In genomic region chr1:182366596-182366995, GRCh38 we compare ENCODE assay signal across 21 cellular contexts. TPM values are rescaled to one million over a fixed set of nuclear protein-coding genes. Genes with fewer than 3 reads are reported as not detected.
DNase-seq lines count a peak whose midpoint lies in the region; ATAC-seq, FAIRE-seq and TF ChIP-seq lines count a peak whose summit lies in the region.
"Had no signal": no experiment of that assay in that cellular context is flagged by ENCODE, and none has a peak within 500 bp of the region (broad histone marks: within the 10 kb centered on the region; RNA-seq: fewer than 3 reads in every experiment).

No MANE protein-coding gene starts in this region.

- CTCF ChIA-PET in HepG2 (lab: Yijun Ruan, JAX; ENCODE audit: low intra/inter-chr PET ratio, low total read pairs) (no interaction called here), K562 (lab: Yijun Ruan, JAX; ENCODE audit: low intra/inter-chr PET ratio) (no interaction called here)

- no peak for FAIRE-seq in HepG2 (lab: Jason Lieb, UNC)
- no peak for FAIRE-seq in K562 (lab: Jason Lieb, UNC)
- FAIRE-seq: A204.1, D721Med, GM12892, GM18507 had no signal

- H2AFZ ChIP-seq in HepG2 (ENCODE audit: low read length) (no peak overlapping the region), K562 (ENCODE audit: low read depth, low read length) (no peak overlapping the region)

- H4K20me1 ChIP-seq in HepG2 (ENCODE audit: insufficient read depth, low read length) (no peaks in the 10 kb centered on the region), K562 (replicated peaks; ENCODE audit: control insufficient read depth, insufficient read depth, low read length) (no peaks in the 10 kb centered on the region)

- peaks cover 0 to 18% of the 10 kb centered on the region in 2 experiments; a peak in 1 of 5 replicates for H3K27me3 ChIP-seq in HepG2 (ENCODE audit: control insufficient read depth in 1 of 2, insufficient read depth in 2 of 2, low read length in 2 of 2)
- no peaks in the 10 kb centered on the region for H3K27me3 ChIP-seq in right lobe of liver
- no peaks in the 10 kb centered on the region for H3K27me3 ChIP-seq in K562 (ENCODE audit: control insufficient read depth in 2 of 2, insufficient read depth in 2 of 2, low read length in 2 of 2)
- no peaks in the 10 kb centered on the region for H3K27me3 ChIP-seq in spleen (replicated peaks in 1 of 7)

- H3K36me3 ChIP-seq in HepG2 (replicated peaks in 1 of 2; ENCODE audit: control insufficient read depth in 1 of 2, insufficient read depth in 2 of 2, low read length in 2 of 2) (no peaks in the 10 kb centered on the region), right lobe of liver (no peaks in the 10 kb centered on the region), K562 (ENCODE audit: control insufficient read depth, insufficient read depth, low read length) (no peaks in the 10 kb centered on the region), spleen (no peaks in the 10 kb centered on the region)

- no peaks in the 10 kb centered on the region for H3K79me2 ChIP-seq in HepG2 (ENCODE audit: insufficient read depth, low read length)
- no peaks in the 10 kb centered on the region for H3K79me2 ChIP-seq in K562 (ENCODE audit: control insufficient read depth, insufficient read depth, low read length)

- H3K4me2 ChIP-seq in HepG2 (ENCODE audit: low read depth, low read length) (no peak overlapping the region), K562 (ENCODE audit: insufficient read depth, low read length) (no peak overlapping the region)

- TF ChIP-seq CTCF in HepG2 (CRISPR knock-in tag; IDR thresholded peaks at IDR 0.05): no peak
- no peak for TF ChIP-seq CTCF in right lobe of liver (IDR thresholded peaks at IDR 0.05)
- TF ChIP-seq CTCF in K562 (IDR thresholded peaks at IDR 0.05 in 2 of 3, conservative IDR thresholded peaks at IDR 0.05 in 1 of 3; ENCODE audit: insufficient read depth in 2 of 3, low read depth in 1 of 3, low read length in 3 of 3): no peak
- no peak for TF ChIP-seq CTCF in spleen (IDR thresholded peaks at IDR 0.05 in 8 of 11, conservative IDR thresholded peaks at IDR 0.05 in 3 of 11)

- H3K4me3 ChIP-seq in HepG2 (replicated peaks in 1 of 3; ENCODE audit: insufficient read depth in 1 of 3, low read depth in 2 of 3, low read length in 3 of 3) (no peak overlapping the region), right lobe of liver (no peak overlapping the region), K562 (no peak overlapping the region), spleen (no peak overlapping the region)

- DNase-seq in HepG2 (ENCODE audit: low spot score): no peak
- DNase-seq in right lobe of liver: no peak
- peak; percentile 46 for DNase-seq in M059J (ENCODE audit: low read depth)
- no peak for DNase-seq in K562 (ENCODE audit: extremely low read depth in 1 of 4, low spot score in 3 of 4)
- no peak for DNase-seq in spleen
- no peak for DNase-seq in Kasumi-1 (lab: John Stamatoyannopoulos, UW)
- DNase-seq in G401 (ENCODE audit: low spot score): no peak
- DNase-seq: ACHN; AML-193; Caco-2; CD4-positive, alpha-beta T cell; GDM1; GOT3; H7 had no signal

- no peak overlapping the region for H3K27ac ChIP-seq in HepG2 (ENCODE audit: extremely low read length, insufficient read depth, low read length)
- no peak overlapping the region for H3K27ac ChIP-seq in right lobe of liver
- no peak overlapping the region for H3K27ac ChIP-seq in K562 (ENCODE audit: extremely low read depth, low read depth, low read length)
- H3K27ac ChIP-seq in spleen: no peak overlapping the region
- H3K27ac ChIP-seq: C4-2B had no signal

- TF ChIP-seq POLR2A in HepG2 (IDR thresholded peaks at IDR 0.05; ENCODE audit: insufficient read depth in 1 of 2, low read depth in 2 of 2, low read length in 2 of 2) (no peak), right lobe of liver (IDR thresholded peaks at IDR 0.05) (no peak), K562 (conservative IDR thresholded peaks at IDR 0.05) (no peak), spleen (IDR thresholded peaks at IDR 0.05) (no peak)

- TF ChIP-seq EP300 in HepG2 (IDR thresholded peaks at IDR 0.05; ENCODE audit: low read depth in 2 of 2, low read length in 2 of 2) (no peak), HepG2 (CRISPR knock-in tag; IDR thresholded peaks at IDR 0.05; ENCODE audit: borderline replicate concordance) (no peak), K562 (IDR thresholded peaks at IDR 0.05; ENCODE audit: low read length) (no peak)

- ATAC-seq in HepG2: no peak
- ATAC-seq in right lobe of liver: no peak
- no peak for ATAC-seq in K562
- ATAC-seq: HCT116 had no signal

- in situ Hi-C loops in HepG2 (cut with HindIII; ENCODE audit: extremely low pct_ligation_motif_present, low pct_unique_long_range_greater_than_20kb): no loop called here
- in situ Hi-C loops in K562 (cut with MboI): no loop called here
- in situ Hi-C loops in G401 (cut with HindIII; ENCODE audit: low sequenced_read_pairs): no loop called here

- POLR2A ChIA-PET in HepG2 (lab: Yijun Ruan, JAX) (no interaction called here), K562 (lab: Yijun Ruan, JAX) (interaction anchor here (1.0 to 2.1 kb wide), 5 partner anchors 11 to 23 kb away, joined by 3 to 7 read pairs (median 5); no protein-coding TSS in a partner anchor)

- H3K9me3 ChIP-seq in HepG2 (ENCODE audit: low read length): no peaks in the 10 kb centered on the region
- no peaks in the 10 kb centered on the region for H3K9me3 ChIP-seq in right lobe of liver
- no peaks in the 10 kb centered on the region for H3K9me3 ChIP-seq in K562 (replicated peaks; ENCODE audit: control insufficient read depth, insufficient read depth, low read depth, low read length)
- no peaks in the 10 kb centered on the region for H3K9me3 ChIP-seq in spleen
- H3K9me3 ChIP-seq: Caco-2 had no signal

- H3K9ac ChIP-seq in HepG2 (ENCODE audit: insufficient read depth, low read depth, low read length) (no peak overlapping the region), K562 (ENCODE audit: insufficient read depth in 1 of 2, low read depth in 2 of 2, low read length in 2 of 2) (no peak overlapping the region)

- intact Hi-C loops in HepG2 (cut with micrococcal nuclease; ENCODE audit: unreplicated experiment) (no loop called here), right lobe of liver (cut with DNase I) (no loop called here), K562 (cut with micrococcal nuclease) (no loop called here), spleen (cut with DNase I; ENCODE audit: low total_unique reads) (no loop called here)

- BruUV-seq in HepG2 (replicated peaks; lab: Mats Ljungman, UMichigan) (no TSS peak), K562 (replicated peaks; lab: Mats Ljungman, UMichigan) (no TSS peak)

- peaks cover 11% of the 10 kb centered on the region for H3K4me1 ChIP-seq in HepG2 (ENCODE audit: insufficient read depth, low read length)
- H3K4me1 ChIP-seq in right lobe of liver: no peaks in the 10 kb centered on the region
- H3K4me1 ChIP-seq in K562 (replicated peaks in 1 of 2; ENCODE audit: control insufficient read depth in 2 of 2, insufficient read depth in 2 of 2, low read length in 2 of 2): peaks cover 5 to 20% of the 10 kb centered on the region in 2 experiments; a peak in 4 of 5 replicates
- H3K4me1 ChIP-seq in spleen: peaks cover 0 to 9% (median 0%) of the 10 kb centered on the region in 6 donors
- H3K4me1 ChIP-seq: Caco-2 had no signal

- TF ChIP-seq RAD21 in HepG2 (CRISPR knock-in tag; IDR thresholded peaks at IDR 0.05) (no peak), K562 (CRISPR knock-in tag; conservative IDR thresholded peaks at IDR 0.05 in 1 of 2, IDR thresholded peaks at IDR 0.05 in 1 of 2) (no peak)

- H3K9me1 ChIP-seq in K562 (ENCODE audit: control insufficient read depth, insufficient read depth, low read length): no peaks in the 10 kb centered on the region

- WGBS in HepG2 (ENCODE audit: low lambda C conversion rate): 16% methylated on average over 2 of the region's 2 CpGs
- WGBS in right lobe of liver (ENCODE audit: insufficient coverage, low coverage, low lambda C conversion rate, missing lambda C conversion rate): 67% methylated on average over 2 of the region's 2 CpGs
- WGBS in K562 (ENCODE audit: insufficient coverage, low coverage, missing lambda C conversion rate): 60% methylated on average over 2 of the region's 2 CpGs
- 69 to 90% (median 83%) methylated on average over 2 of the region's 2 CpGs for WGBS in spleen, 5 donors

RNA-seq across cellular contexts. Expression of gene GLUL, which starts 25.0 kb away (rescaled TPM):
- total RNA-seq in HepG2 (2016; rRNA removed; fragmentation: Illumina TruSeq; extraction: Trizol) (827 and 909 TPM in 2 replicates), right lobe of liver (100 to 1,000 TPM; 184 to 493 (median 389) TPM), K562 (2014; rRNA removed) (1,168 and 1,338 TPM in 2 replicates), K562 (2014; rRNA removed; fragmentation: Illumina TruSeq; extraction: Trizol) (978 and 1,172 TPM in 2 replicates), K562 (2015; rRNA removed; fragmentation: Illumina TruSeq; extraction: Trizol) (1,097 and 1,128 TPM in 2 replicates), K562 (2021) (1,495 and 1,708 TPM in 2 replicates), spleen (1,000 to 10,000 TPM in 5 of 7 donors, 100 to 1,000 TPM in 2; 796 to 2,370 (median 1,733) TPM)
- total RNA-seq in HepG2 (2016; cell fraction: cytosol; rRNA removed; fragmentation: Illumina TruSeq; extraction: Trizol; ENCODE audit: low read depth): 302 and 314 TPM in 2 replicates
- total RNA-seq in HepG2 (2016; cell fraction: insoluble cytoplasmic fraction; rRNA removed; fragmentation: Illumina TruSeq; extraction: Trizol): 827 and 907 TPM in 2 replicates
- total RNA-seq in HepG2 (2016; cell fraction: membrane; rRNA removed; fragmentation: Illumina TruSeq; extraction: Trizol): 525 and 530 TPM in 2 replicates
- 383 and 412 TPM in 2 replicates for total RNA-seq in HepG2 (2016; cell fraction: nucleus; rRNA removed; fragmentation: Illumina TruSeq; extraction: Trizol)
- polyA plus RNA-seq in HepG2 (2011; rRNA removed) (423 and 501 TPM in 2 replicates), K562 (2011; rRNA removed) (1,124 and 1,949 TPM in 2 replicates), K562 (2014; fragmentation: Illumina TruSeq; extraction: Trizol) (1,620 and 1,897 TPM in 2 replicates), K562 (2014; fragmentation: Nextera tagmentation; extraction: Ambion mirVana) (1,000 to 10,000 TPM; 3,526 to 4,222 TPM), K562 (2014; rRNA removed) (1,054 and 1,088 TPM in 2 replicates), spleen (100 to 1,000 TPM; 113 to 352 (median 297) TPM)
- 374 and 406 TPM in 2 replicates for polyA plus RNA-seq in HepG2 (2011; cell fraction: cytosol; rRNA removed)
- 417 and 464 TPM in 2 replicates for polyA plus RNA-seq in HepG2 (2011; cell fraction: nucleus; rRNA removed)
- 601 and 740 TPM in 2 replicates for polyA plus RNA-seq in HepG2 (2012)
- polyA plus RNA-seq in HepG2 (2016; cell fraction: cytosol; fragmentation: Illumina TruSeq; extraction: Trizol; ENCODE audit: low read depth): 207 and 236 TPM in 2 replicates
- 748 and 770 TPM in 2 replicates for polyA plus RNA-seq in HepG2 (2016; cell fraction: insoluble cytoplasmic fraction; fragmentation: Illumina TruSeq; extraction: Trizol; ENCODE audit: low read depth)
- polyA plus RNA-seq in HepG2 (2016; cell fraction: membrane; fragmentation: Illumina TruSeq; extraction: Trizol; ENCODE audit: low read depth): 234 and 236 TPM in 2 replicates
- polyA plus RNA-seq in HepG2 (2016; cell fraction: nucleus; fragmentation: Illumina TruSeq; extraction: Trizol; ENCODE audit: insufficient read depth, low read depth): 513 and 558 TPM in 2 replicates
- 21.3 and 447 TPM in 2 replicates for polyA minus RNA-seq in HepG2 (2011; rRNA and poly(A)+ RNA removed; ENCODE audit: low replicate concordance)
- polyA minus RNA-seq in HepG2 (2011; cell fraction: cytosol; rRNA and poly(A)+ RNA removed): 472 and 515 TPM in 2 replicates
- 168 and 231 TPM in 2 replicates for polyA minus RNA-seq in HepG2 (2011; cell fraction: nucleus; rRNA and poly(A)+ RNA removed)
- total RNA-seq in M059J (2014; rRNA removed; shearing (Covaris generic)): 336 and 390 TPM in 2 replicates
- total RNA-seq in K562 (2011; cell fraction: chromatin; rRNA removed; ENCODE audit: low replicate concordance): 353 and 537 TPM in 2 replicates
- 306 and 377 TPM in 2 replicates for total RNA-seq in K562 (2011; cell fraction: nucleolus; rRNA removed)
- 320 and 329 TPM in 2 replicates for total RNA-seq in K562 (2011; cell fraction: nucleoplasm; rRNA removed)
- polyA plus RNA-seq in K562 (2011; cell fraction: cytosol; rRNA removed): 1,419 and 1,471 TPM in 2 replicates
- polyA plus RNA-seq in K562 (2011; cell fraction: nucleus; rRNA removed): 1,593 and 1,917 TPM in 2 replicates
- 978 and 1,541 TPM in 2 replicates for polyA plus RNA-seq in K562 (2012)
- polyA minus RNA-seq in K562 (2011; rRNA and poly(A)+ RNA removed): 1,787 and 2,204 TPM in 2 replicates
- polyA minus RNA-seq in K562 (2011; cell fraction: cytosol; rRNA and poly(A)+ RNA removed): 1,505 and 2,135 TPM in 2 replicates
- polyA minus RNA-seq in K562 (2011; cell fraction: nucleus; rRNA and poly(A)+ RNA removed): 254 and 603 TPM in 2 replicates
- 862 and 1,000 TPM in 2 replicates for total RNA-seq in G401 (2014; rRNA removed; shearing (Covaris generic))

RNA-seq across cellular contexts. Expression of gene TEDDM1, which starts 33.9 kb away (rescaled TPM):
- total RNA-seq in HepG2 (2016; rRNA removed; fragmentation: Illumina TruSeq; extraction: Trizol): not detected in 2 replicates
- not detected in 2 replicates for total RNA-seq in HepG2 (2016; cell fraction: cytosol; rRNA removed; fragmentation: Illumina TruSeq; extraction: Trizol; ENCODE audit: low read depth)
- not detected in 2 replicates for total RNA-seq in HepG2 (2016; cell fraction: insoluble cytoplasmic fraction; rRNA removed; fragmentation: Illumina TruSeq; extraction: Trizol)
- total RNA-seq in HepG2 (2016; cell fraction: membrane; rRNA removed; fragmentation: Illumina TruSeq; extraction: Trizol): not detected in 2 replicates
- not detected in 2 replicates for total RNA-seq in HepG2 (2016; cell fraction: nucleus; rRNA removed; fragmentation: Illumina TruSeq; extraction: Trizol)
- polyA plus RNA-seq in HepG2 (2011; rRNA removed): not detected in 2 replicates
- not detected in 2 replicates for polyA plus RNA-seq in HepG2 (2011; cell fraction: cytosol; rRNA removed)
- polyA plus RNA-seq in HepG2 (2011; cell fraction: nucleus; rRNA removed): not detected in 2 replicates
- not detected in 2 replicates for polyA plus RNA-seq in HepG2 (2012)
- polyA plus RNA-seq in HepG2 (2016; cell fraction: cytosol; fragmentation: Illumina TruSeq; extraction: Trizol; ENCODE audit: low read depth): not detected in 2 replicates
- not detected in 2 replicates for polyA plus RNA-seq in HepG2 (2016; cell fraction: insoluble cytoplasmic fraction; fragmentation: Illumina TruSeq; extraction: Trizol; ENCODE audit: low read depth)
- not detected in 2 replicates for polyA plus RNA-seq in HepG2 (2016; cell fraction: membrane; fragmentation: Illumina TruSeq; extraction: Trizol; ENCODE audit: low read depth)
- polyA plus RNA-seq in HepG2 (2016; cell fraction: nucleus; fragmentation: Illumina TruSeq; extraction: Trizol; ENCODE audit: insufficient read depth, low read depth): not detected in 2 replicates
- polyA minus RNA-seq in HepG2 (2011; rRNA and poly(A)+ RNA removed; ENCODE audit: low replicate concordance): not detected in 2 replicates
- not detected in 2 replicates for polyA minus RNA-seq in HepG2 (2011; cell fraction: cytosol; rRNA and poly(A)+ RNA removed)
- polyA minus RNA-seq in HepG2 (2011; cell fraction: nucleus; rRNA and poly(A)+ RNA removed): not detected in 2 replicates
- total RNA-seq in right lobe of liver: not detected
- not detected in 2 replicates for total RNA-seq in M059J (2014; rRNA removed; shearing (Covaris generic))
- not detected in 2 replicates for total RNA-seq in K562 (2011; cell fraction: chromatin; rRNA removed; ENCODE audit: low replicate concordance)
- not detected in 2 replicates for total RNA-seq in K562 (2011; cell fraction: nucleolus; rRNA removed)
- not detected in 2 replicates for total RNA-seq in K562 (2011; cell fraction: nucleoplasm; rRNA removed)
- total RNA-seq in K562 (2014; rRNA removed): not detected in 2 replicates
- not detected in 2 replicates for total RNA-seq in K562 (2014; rRNA removed; fragmentation: Illumina TruSeq; extraction: Trizol)
- total RNA-seq in K562 (2015; rRNA removed; fragmentation: Illumina TruSeq; extraction: Trizol): not detected in 2 replicates
- total RNA-seq in K562 (2021): not detected in 2 replicates
- polyA plus RNA-seq in K562 (2011; rRNA removed): not detected in 2 replicates
- polyA plus RNA-seq in K562 (2011; cell fraction: cytosol; rRNA removed): not detected in 2 replicates
- not detected in 2 replicates for polyA plus RNA-seq in K562 (2011; cell fraction: nucleus; rRNA removed)
- 0.10 TPM in 1 of 2 replicates, not detected in the other for polyA plus RNA-seq in K562 (2012)
- not detected in 2 replicates for polyA plus RNA-seq in K562 (2014; fragmentation: Illumina TruSeq; extraction: Trizol)
- not detected for polyA plus RNA-seq in K562 (2014; fragmentation: Nextera tagmentation; extraction: Ambion mirVana)
- polyA plus RNA-seq in K562 (2014; rRNA removed): not detected in 2 replicates
- not detected in 2 replicates for polyA minus RNA-seq in K562 (2011; rRNA and poly(A)+ RNA removed)
- not detected in 2 replicates for polyA minus RNA-seq in K562 (2011; cell fraction: cytosol; rRNA and poly(A)+ RNA removed)
- polyA minus RNA-seq in K562 (2011; cell fraction: nucleus; rRNA and poly(A)+ RNA removed): not detected in 2 replicates
- total RNA-seq in spleen: not detected
- not detected for polyA plus RNA-seq in spleen
- total RNA-seq in G401 (2014; rRNA removed; shearing (Covaris generic)): not detected in 2 replicates
- total RNA-seq: Caco-2; CD4-positive, alpha-beta T cell; H7 had no signal
- polyA plus RNA-seq: BJ had no signal

Comparison
In these comparisons a context has a peak if more than half of its experiments do, and no peak if none do; other contexts are left out.
1. Of the 241 proteins assayed by ChIP-seq in both HepG2 and K562: peak only in HepG2: none; only in K562: none; in both: CEBPB; in neither: 237; mixed calls (peak in some experiments, not most) for 3.